Comparison of ENCODE assay signal across 8 cellular contexts in the genomic region with DNA sequence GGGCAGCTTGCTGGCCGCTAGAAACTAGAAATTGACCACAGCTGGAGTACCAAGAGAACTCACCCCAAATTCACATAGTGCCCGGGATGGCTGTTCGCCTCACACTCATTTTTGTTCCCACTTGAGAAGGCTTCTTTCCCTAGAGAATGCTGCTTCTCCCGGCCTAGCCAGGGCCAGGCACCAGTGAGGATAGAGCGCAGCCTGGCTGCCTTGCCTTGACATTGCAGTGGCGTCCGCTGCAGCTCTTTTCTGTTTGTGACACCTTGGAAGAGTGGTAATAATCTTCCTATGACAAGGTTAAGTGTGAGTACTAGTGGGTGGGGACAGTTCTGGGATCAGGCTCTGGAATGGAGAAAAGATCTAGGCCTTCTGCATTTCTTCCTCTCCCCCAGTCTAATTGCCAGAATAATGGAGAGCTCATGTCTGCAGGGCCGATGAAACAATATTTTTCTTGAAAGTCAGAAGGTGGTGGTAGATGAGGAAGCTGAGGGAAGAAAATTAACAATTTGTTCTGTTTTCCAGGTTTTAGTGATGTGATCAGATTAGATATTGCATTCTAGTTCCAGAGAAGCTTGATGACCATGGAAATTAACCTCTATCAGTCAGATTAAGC. TPM values are rescaled to one million over a fixed set of nuclear protein-coding genes. Genes with fewer than 3 reads are reported as not detected.
DNase-seq lines count a peak whose midpoint lies in the region; ATAC-seq and TF ChIP-seq lines count a peak whose summit lies in the region.

No MANE protein-coding gene starts in this region.

- CTCF ChIA-PET in BJ (lab: Yijun Ruan, JAX) = interaction anchor here (0.7 to 14.7 kb wide), 28 partner anchors 8 to 246 kb away, joined by 3 to 233 read pairs (median 5); partner anchors contain the start of genes ARHGEF40 and TPPP2

- H3K4me3 ChIP-seq in BJ (ENCODE audit: low read depth, low read length) = peak overlapping the region; percentile 69

- TF ChIP-seq CTCF in BJ (IDR thresholded peaks at IDR 0.05; ENCODE audit: insufficient read depth, low read depth, low read length) = peak; percentile 99

- DNase-seq in BJ (ENCODE audit: low read depth) (no peak), HK-2 (ENCODE audit: unreplicated experiment) (peak; percentile 78), NCI-H748 treated with DMSO at 0.1 percent for 48 hours (lab: John Stamatoyannopoulos, UW) (peak; percentile 77), epidermal melanocyte (ENCODE audit: insufficient read length, low spot score) (peak; percentile 76), midbrain (lab: John Stamatoyannopoulos, UW) (peak; percentile 71)
- DNase-seq in activated CD8-positive, alpha-beta memory T cell treated with anti-CD3 and anti-CD28 coated beads, Interleukin-2, amount 50 U/mL, for 4 hours = peak; percentile 58
- peak; percentile 31 to 48 for DNase-seq in stimulated activated CD8-positive, alpha-beta memory T cell treated with anti-CD3 and anti-CD28 coated beads, Interleukin-4, amount 100 ng/mL, for 1 hour (ENCODE audit: low read depth in 2 of 2, low spot score in 1 of 2)

- POLR2A ChIA-PET in BJ (lab: Charles Lee) = interaction anchor here (0.7 kb wide), 1 partner anchor 128 kb away, joined by 4 read pairs; no protein-coding TSS in a partner anchor

- ATAC-seq in GM19324 (IDR thresholded peaks at IDR 0.05; ENCODE audit: low FRiP score, unreplicated experiment) = peak; percentile 26

- 0 out of 2 replicates have a peak, but pooled peaks cover 1% of the 10 kb centered on the region for H3K27me3 ChIP-seq in BJ (ENCODE audit: control insufficient read depth, insufficient read depth, low read length)

- no peaks in the 10 kb centered on the region for H3K36me3 ChIP-seq in BJ (ENCODE audit: control insufficient read depth, insufficient read depth, low read length)

RNA-seq across cellular contexts. Expression of gene TMEM253, which starts 3.7 kb away (rescaled TPM):
- polyA plus RNA-seq in BJ (2011; rRNA removed) = 0.55 and 0.75 TPM in 2 replicates
- 0.14 TPM in 1 of 2 replicates, not detected in the other for polyA minus RNA-seq in BJ (2011; rRNA and poly(A)+ RNA removed)

RNA-seq across cellular contexts. Expression of gene ZNF219, which starts 6.1 kb away (rescaled TPM):
- polyA plus RNA-seq in BJ (2011; rRNA removed) = 10.5 and 12.2 TPM in 2 replicates
- 3.9 and 6.1 TPM in 2 replicates for polyA minus RNA-seq in BJ (2011; rRNA and poly(A)+ RNA removed)

RNA-seq across cellular contexts. Expression of gene ARHGEF40, which starts 34.5 kb away (rescaled TPM):
- polyA plus RNA-seq in BJ (2011; rRNA removed) = 40.4 and 62.7 TPM in 2 replicates
- 38.1 and 59.2 TPM in 2 replicates for polyA minus RNA-seq in BJ (2011; rRNA and poly(A)+ RNA removed)

RNA-seq across cellular contexts. Expression of gene RNASE8, which starts 46.9 kb away (rescaled TPM):
- not detected in 2 replicates for polyA plus RNA-seq in BJ (2011; rRNA removed)
- polyA minus RNA-seq in BJ (2011; rRNA and poly(A)+ RNA removed) = not detected in 2 replicates

RNA-seq across cellular contexts. Expression of gene OR5AU1, which starts 51.3 kb away (rescaled TPM):
- polyA plus RNA-seq in BJ (2011; rRNA removed) = not detected in 2 replicates
- not detected in 2 replicates for polyA minus RNA-seq in BJ (2011; rRNA and poly(A)+ RNA removed)
